In genomic region chr16:20865420-20866126, GRCh38 we compare ENCODE assay signal across 9 cellular contexts. TPM values are rescaled to one million over a fixed set of nuclear protein-coding genes. Genes with fewer than 3 reads are reported as not detected.
DNase-seq lines count a peak whose midpoint lies in the region; ATAC-seq, FAIRE-seq and TF ChIP-seq lines count a peak whose summit lies in the region.
"Had no signal": no experiment of that assay in that cellular context is flagged by ENCODE, and none has a peak within 500 bp of the region (broad histone marks: within the 10 kb centered on the region; RNA-seq: fewer than 3 reads in every experiment).

No MANE protein-coding gene starts in this region.

- POLR2A ChIA-PET in endothelial cell of umbilical vein (lab: Charles Lee) = interaction anchor here (0.5 to 1.5 kb wide), 3 partner anchors 35 to 346 kb away, joined by 4 to 12 read pairs (median 5); partner anchors contain the start of genes DCUN1D3, LYRM1 and ZP2

- no peaks in the 10 kb centered on the region for H3K9me1 ChIP-seq in endothelial cell of umbilical vein (replicated peaks; ENCODE audit: control insufficient read depth, extremely low read depth, insufficient read depth, low read length)

- 49% methylated on average over 6 of the region's 6 CpGs for WGBS in suprapubic skin

- H3K36me3 ChIP-seq in endothelial cell of umbilical vein (ENCODE audit: control insufficient read depth in 2 of 2, extremely low read depth in 1 of 2, insufficient read depth in 2 of 2, low read length in 2 of 2) (peaks cover 7 to 15% of the 10 kb centered on the region in 2 experiments), suprapubic skin (peaks cover 17% of the 10 kb centered on the region), MM.1S (replicated peaks; ENCODE audit: insufficient read depth, low read length) (no peaks in the 10 kb centered on the region)

- H3K4me1 ChIP-seq in endothelial cell of umbilical vein (ENCODE audit: control insufficient read depth, extremely low read depth, insufficient read depth, low read length) (peaks cover 58% of the 10 kb centered on the region), suprapubic skin (peaks cover 67% of the 10 kb centered on the region), MM.1S (ENCODE audit: low read length) (no peaks in the 10 kb centered on the region)

- H3K36me3 Mint-ChIP-seq in activated CD4-positive, alpha-beta T cell treated with anti-CD3 and anti-CD28 coated beads, Interleukin-2, amount 10 ng/mL, durations not matched to agents 24 days and 14 days (ENCODE audit: low read depth) = peaks cover 45% of the 10 kb centered on the region

- H3K9ac ChIP-seq in endothelial cell of umbilical vein (replicated peaks; ENCODE audit: extremely low read depth, insufficient read depth, low read length) = peak overlapping the region; percentile 82
- H3K9ac ChIP-seq in MM.1S (ENCODE audit: low read length) = no peak overlapping the region

- H3K4me1 Mint-ChIP-seq in activated CD4-positive, alpha-beta T cell treated with anti-CD3 and anti-CD28 coated beads, Interleukin-2, amount 10 ng/mL, durations not matched to agents 24 days and 14 days = peaks cover 38% of the 10 kb centered on the region

- H2AFZ ChIP-seq in endothelial cell of umbilical vein (ENCODE audit: low read depth, low read length) = no peak overlapping the region
- no peak overlapping the region for H2AFZ ChIP-seq in MM.1S (ENCODE audit: low read length)

- TF ChIP-seq POLR2A in endothelial cell of umbilical vein (IDR thresholded peaks at IDR 0.05; ENCODE audit: low read depth, low read length) (no peak), suprapubic skin (IDR thresholded peaks at IDR 0.05) (no peak)

- no peak for TF ChIP-seq CTCF in endothelial cell of umbilical vein (IDR thresholded peaks at IDR 0.05; ENCODE audit: extremely low read depth in 1 of 2, insufficient read depth in 1 of 2, low read depth in 1 of 2, low read length in 2 of 2)
- TF ChIP-seq CTCF in suprapubic skin (IDR thresholded peaks at IDR 0.05) = no peak
- TF ChIP-seq CTCF in MM.1S (IDR thresholded peaks at IDR 0.05; ENCODE audit: low read length) = no peak

- no peak for DNase-seq in activated CD4-positive, alpha-beta T cell treated with anti-CD3 and anti-CD28 coated beads, Interleukin-2, amount 10 ng/mL, durations not matched to agents 24 days and 14 days
- DNase-seq in activated CD4-positive, alpha-beta T cell treated with anti-CD3 and anti-CD28 coated beads, Interleukin-2, amount 50 U/mL, for 48 hours = no peak
- DNase-seq in HT-29 (ENCODE audit: low spot score) (peak; percentile 36), endothelial cell of umbilical vein (ENCODE audit: low read depth, low spot score) (no peak), suprapubic skin (ENCODE audit: low spot score in 2 of 2) (no peak), NCI-H345 treated with DMSO at 0.1 percent for 48 hours (lab: John Stamatoyannopoulos, UW; ENCODE audit: unreplicated experiment) (no peak), MM.1S (no peak)

- FAIRE-seq in endothelial cell of umbilical vein (lab: Jason Lieb, UNC) = no peak

- no peak for TF ChIP-seq EP300 in suprapubic skin (IDR thresholded peaks at IDR 0.05)

- CTCF ChIA-PET in endothelial cell of umbilical vein (lab: Charles Lee) = interaction anchor here (0.9 to 6.4 kb wide), 9 partner anchors 10 to 59 kb away, joined by 3 to 37 read pairs (median 5); partner anchors contain the start of genes ERI2 and REXO5

- H3K27ac ChIP-seq in endothelial cell of umbilical vein (ENCODE audit: insufficient read depth, low read depth, low read length) (peak overlapping the region; percentile 97), suprapubic skin (peak overlapping the region; percentile 83), MM.1S (ENCODE audit: low read length) (no peak overlapping the region)

- no peaks in the 10 kb centered on the region for H3F3A ChIP-seq in MM.1S (ENCODE audit: insufficient read depth, low read length)

- BruUV-seq in endothelial cell of umbilical vein (replicated peaks; lab: Mats Ljungman, UMichigan) = TSS peak; percentile 66

- H3K27ac Mint-ChIP-seq in activated CD4-positive, alpha-beta T cell treated with anti-CD3 and anti-CD28 coated beads, Interleukin-2, amount 10 ng/mL, durations not matched to agents 24 days and 14 days = peak overlapping the region; percentile 72
- H3K27ac Mint-ChIP-seq: B cell had no signal

- dilution Hi-C loops in endothelial cell of umbilical vein (cut with MboI; ENCODE audit: extremely low pct_ligation_motif_present, low sequenced_read_pairs) = no loop called here

- H3K9me3 Mint-ChIP-seq in activated CD4-positive, alpha-beta T cell treated with anti-CD3 and anti-CD28 coated beads, Interleukin-2, amount 10 ng/mL, durations not matched to agents 24 days and 14 days = peaks cover 4% of the 10 kb centered on the region

- intact Hi-C loops in activated CD4-positive, alpha-beta T cell treated with anti-CD3 and anti-CD28 coated beads, Interleukin-2, amount 10 ng/mL, durations not matched to agents 24 days and 14 days (cut with micrococcal nuclease) = no loop called here
- intact Hi-C loops in endothelial cell of umbilical vein (cut with micrococcal nuclease) = loop anchor here (1.0 to 5.0 kb wide), 3 partner anchors 11 to 217 kb away; partner anchors contain the start of genes DCUN1D3 and LYRM1

- H4K20me1 ChIP-seq in endothelial cell of umbilical vein (replicated peaks; ENCODE audit: control insufficient read depth, extremely low read depth, insufficient read depth, low read length) (no peaks in the 10 kb centered on the region), MM.1S (ENCODE audit: insufficient read depth, low read length) (no peaks in the 10 kb centered on the region)

- peak overlapping the region; percentile 33 for H3K4me2 ChIP-seq in endothelial cell of umbilical vein (ENCODE audit: insufficient read depth, low read length)
- no peak overlapping the region for H3K4me2 ChIP-seq in MM.1S (ENCODE audit: low read depth, low read length)

- H3K27me3 ChIP-seq in endothelial cell of umbilical vein (ENCODE audit: control insufficient read depth in 2 of 2, insufficient read depth in 2 of 2, low read length in 2 of 2) = no peaks in the 10 kb centered on the region
- no peaks in the 10 kb centered on the region for H3K27me3 ChIP-seq in suprapubic skin
- no peaks in the 10 kb centered on the region for H3K27me3 ChIP-seq in MM.1S (replicated peaks; ENCODE audit: insufficient read depth, low read length)

- H3K9me3 ChIP-seq in endothelial cell of umbilical vein (replicated peaks; ENCODE audit: control insufficient read depth, insufficient read depth, low read length) (no peaks in the 10 kb centered on the region), suprapubic skin (no peaks in the 10 kb centered on the region), MM.1S (replicated peaks; ENCODE audit: insufficient read depth, low read length) (no peaks in the 10 kb centered on the region)

- H3K27me3 Mint-ChIP-seq in activated CD4-positive, alpha-beta T cell treated with anti-CD3 and anti-CD28 coated beads, Interleukin-2, amount 10 ng/mL, durations not matched to agents 24 days and 14 days = no peaks in the 10 kb centered on the region
- H3K27me3 Mint-ChIP-seq: B cell had no signal

- H3K4me3 Mint-ChIP-seq in activated CD4-positive, alpha-beta T cell treated with anti-CD3 and anti-CD28 coated beads, Interleukin-2, amount 10 ng/mL, durations not matched to agents 24 days and 14 days = no peak overlapping the region
- H3K4me3 Mint-ChIP-seq: B cell had no signal

- H3K79me2 ChIP-seq in endothelial cell of umbilical vein (ENCODE audit: control insufficient read depth, insufficient read depth, low read length) (peaks cover 84% of the 10 kb centered on the region), MM.1S (ENCODE audit: low read length) (0 out of 2 replicates have a peak, but pooled peaks cover 4% of the 10 kb centered on the region)

- ATAC-seq in HG03442 (IDR thresholded peaks at IDR 0.05; ENCODE audit: unreplicated experiment) = no peak

- no peak overlapping the region for H3K4me3 ChIP-seq in endothelial cell of umbilical vein (replicated peaks in 1 of 3; ENCODE audit: insufficient read depth in 1 of 3, low read depth in 1 of 3, low read length in 3 of 3)
- no peak overlapping the region for H3K4me3 ChIP-seq in suprapubic skin
- no peak overlapping the region for H3K4me3 ChIP-seq in MM.1S (ENCODE audit: low read length)

- no peaks in the 10 kb centered on the region for H3K9me2 ChIP-seq in MM.1S (replicated peaks; ENCODE audit: insufficient read depth, low read length)

RNA-seq across cellular contexts. Expression of gene DCUN1D3, which starts 34.6 kb away (rescaled TPM):
- total RNA-seq in activated CD4-positive, alpha-beta T cell treated with anti-CD3 and anti-CD28 coated beads, Interleukin-2, amount 10 ng/mL, durations not matched to agents 24 days and 14 days = 10.8 and 12.3 TPM in 2 replicates
- 8.8 and 8.9 TPM in 2 replicates for total RNA-seq in HT-29 (2014; rRNA removed; shearing (Covaris generic))
- total RNA-seq in endothelial cell of umbilical vein (35.0 and 39.6 TPM in 2 replicates), suprapubic skin (10 to 100 TPM; 16.6 to 31.8 (median 21.1) TPM)
- 8.8 and 10.4 TPM in 2 replicates for polyA plus RNA-seq in endothelial cell of umbilical vein
- 13.5 and 14.2 TPM in 2 replicates for polyA plus RNA-seq in endothelial cell of umbilical vein (2011; cell fraction: cytosol; rRNA removed)
- 28.5 and 31.3 TPM in 2 replicates for polyA plus RNA-seq in endothelial cell of umbilical vein (2011; cell fraction: nucleus; rRNA removed)
- 15.7 and 16.5 TPM in 2 replicates for polyA plus RNA-seq in endothelial cell of umbilical vein (2012)
- polyA minus RNA-seq in endothelial cell of umbilical vein = 40.9 and 43.9 TPM in 2 replicates
- polyA minus RNA-seq in endothelial cell of umbilical vein (2011; cell fraction: cytosol; rRNA and poly(A)+ RNA removed) = 1.6 TPM
- polyA minus RNA-seq in endothelial cell of umbilical vein (2011; cell fraction: nucleus; rRNA and poly(A)+ RNA removed) = 40.7 and 47.7 TPM in 2 replicates

RNA-seq across cellular contexts. Expression of gene LYRM1, which starts 35.0 kb away (rescaled TPM):
- 20.9 and 26.5 TPM in 2 replicates for total RNA-seq in activated CD4-positive, alpha-beta T cell treated with anti-CD3 and anti-CD28 coated beads, Interleukin-2, amount 10 ng/mL, durations not matched to agents 24 days and 14 days
- 28.5 and 36.5 TPM in 2 replicates for total RNA-seq in HT-29 (2014; rRNA removed; shearing (Covaris generic))
- 28.4 and 29.1 TPM in 2 replicates for total RNA-seq in endothelial cell of umbilical vein
- polyA plus RNA-seq in endothelial cell of umbilical vein = 13.8 and 20.4 TPM in 2 replicates
- 34.3 and 34.7 TPM in 2 replicates for polyA plus RNA-seq in endothelial cell of umbilical vein (2011; cell fraction: cytosol; rRNA removed)
- 16.3 and 18.2 TPM in 2 replicates for polyA plus RNA-seq in endothelial cell of umbilical vein (2011; cell fraction: nucleus; rRNA removed)
- 45.2 and 45.3 TPM in 2 replicates for polyA plus RNA-seq in endothelial cell of umbilical vein (2012)
- polyA minus RNA-seq in endothelial cell of umbilical vein = 10.3 and 13.5 TPM in 2 replicates
- 9.3 TPM for polyA minus RNA-seq in endothelial cell of umbilical vein (2011; cell fraction: cytosol; rRNA and poly(A)+ RNA removed)
- polyA minus RNA-seq in endothelial cell of umbilical vein (2011; cell fraction: nucleus; rRNA and poly(A)+ RNA removed) = 6.7 and 7.1 TPM in 2 replicates
- 10 to 100 TPM; 17.4 to 37.3 (median 30.0) TPM for total RNA-seq in suprapubic skin

RNA-seq across cellular contexts. Expression of gene REXO5, which starts 59.2 kb away (rescaled TPM):
- 9.3 and 11.7 TPM in 2 replicates for total RNA-seq in activated CD4-positive, alpha-beta T cell treated with anti-CD3 and anti-CD28 coated beads, Interleukin-2, amount 10 ng/mL, durations not matched to agents 24 days and 14 days
- 5.8 and 6.5 TPM in 2 replicates for total RNA-seq in HT-29 (2014; rRNA removed; shearing (Covaris generic))
- total RNA-seq in endothelial cell of umbilical vein (7.4 and 11.5 TPM in 2 replicates), suprapubic skin (1 to 10 TPM; 3.5 to 9.1 (median 3.9) TPM)
- 2.1 and 2.3 TPM in 2 replicates for polyA plus RNA-seq in endothelial cell of umbilical vein
- 3.0 TPM in 2 replicates for polyA plus RNA-seq in endothelial cell of umbilical vein (2011; cell fraction: cytosol; rRNA removed)
- 17.4 and 19.8 TPM in 2 replicates for polyA plus RNA-seq in endothelial cell of umbilical vein (2011; cell fraction: nucleus; rRNA removed)
- 2.9 and 3.5 TPM in 2 replicates for polyA plus RNA-seq in endothelial cell of umbilical vein (2012)
- polyA minus RNA-seq in endothelial cell of umbilical vein = 13.6 and 14.2 TPM in 2 replicates
- polyA minus RNA-seq in endothelial cell of umbilical vein (2011; cell fraction: cytosol; rRNA and poly(A)+ RNA removed) = 4.2 TPM
- polyA minus RNA-seq in endothelial cell of umbilical vein (2011; cell fraction: nucleus; rRNA and poly(A)+ RNA removed) = 17.9 and 19.8 TPM in 2 replicates

RNA-seq across cellular contexts. Expression of gene ERI2, which starts 59.3 kb away (rescaled TPM):
- 15.1 and 15.7 TPM in 2 replicates for total RNA-seq in activated CD4-positive, alpha-beta T cell treated with anti-CD3 and anti-CD28 coated beads, Interleukin-2, amount 10 ng/mL, durations not matched to agents 24 days and 14 days
- total RNA-seq in HT-29 (2014; rRNA removed; shearing (Covaris generic)) = 11.9 and 17.8 TPM in 2 replicates
- 8.9 and 9.3 TPM in 2 replicates for total RNA-seq in endothelial cell of umbilical vein
- 6.6 and 16.1 TPM in 2 replicates for polyA plus RNA-seq in endothelial cell of umbilical vein
- polyA plus RNA-seq in endothelial cell of umbilical vein (2011; cell fraction: cytosol; rRNA removed) = 3.9 and 4.4 TPM in 2 replicates
- polyA plus RNA-seq in endothelial cell of umbilical vein (2011; cell fraction: nucleus; rRNA removed) = 6.9 and 10.9 TPM in 2 replicates
- polyA plus RNA-seq in endothelial cell of umbilical vein (2012) = 5.0 and 5.3 TPM in 2 replicates
- polyA minus RNA-seq in endothelial cell of umbilical vein = 5.1 and 6.1 TPM in 2 replicates
- polyA minus RNA-seq in endothelial cell of umbilical vein (2011; cell fraction: cytosol; rRNA and poly(A)+ RNA removed) = 10.1 TPM
- polyA minus RNA-seq in endothelial cell of umbilical vein (2011; cell fraction: nucleus; rRNA and poly(A)+ RNA removed) = 4.1 and 5.4 TPM in 2 replicates
- total RNA-seq in suprapubic skin = 10 to 100 TPM; 11.0 to 21.8 (median 18.0) TPM
